Comparison of ENCODE assay signal across 10 cellular contexts in genomic region chr17:27878776-27879562, GRCh38. TPM values are rescaled to one million over a fixed set of nuclear protein-coding genes. Genes with fewer than 3 reads are reported as not detected.
DNase-seq lines count a peak whose midpoint lies in the region; ATAC-seq lines count a peak whose summit lies in the region.
"Had no signal": no experiment of that assay in that cellular context is flagged by ENCODE, and none has a peak within 500 bp of the region (broad histone marks: within the 10 kb centered on the region; RNA-seq: fewer than 3 reads in every experiment).

No MANE protein-coding gene starts in this region.

- no peaks in the 10 kb centered on the region for H3K36me3 Mint-ChIP-seq in activated CD8-positive, alpha-beta memory T cell treated with anti-CD3 and anti-CD28 coated beads, Interleukin-2, amount 10 ng/mL, durations not matched to agents 7 days and 5 days
- peaks cover 21% of the 10 kb centered on the region for H3K36me3 Mint-ChIP-seq in T-cell
- H3K36me3 Mint-ChIP-seq in activated naive CD4-positive, alpha-beta T cell treated with anti-CD3 and anti-CD28 coated beads, Interleukin-2, amount 50 U/mL, for 72 hours, result no peaks in the 10 kb centered on the region

- peaks cover 24% of the 10 kb centered on the region for H3K4me1 Mint-ChIP-seq in activated CD8-positive, alpha-beta memory T cell treated with anti-CD3 and anti-CD28 coated beads, Interleukin-2, amount 10 ng/mL, durations not matched to agents 7 days and 5 days
- peaks cover 18 to 22% (median 21%) of the 10 kb centered on the region in 3 donors for H3K4me1 Mint-ChIP-seq in T-cell

- no peak overlapping the region for H3K4me3 Mint-ChIP-seq in activated CD8-positive, alpha-beta memory T cell treated with anti-CD3 and anti-CD28 coated beads, Interleukin-2, amount 10 ng/mL, durations not matched to agents 7 days and 5 days
- peak overlapping the region in 1 of 3 donors; percentile 65 for H3K4me3 Mint-ChIP-seq in T-cell
- H3K4me3 Mint-ChIP-seq: activated naive CD4-positive, alpha-beta T cell treated with anti-CD3 and anti-CD28 coated beads, Interleukin-2, amount 50 U/mL, for 24 hours had no signal

- H3K27ac Mint-ChIP-seq in activated CD8-positive, alpha-beta memory T cell treated with anti-CD3 and anti-CD28 coated beads, Interleukin-2, amount 10 ng/mL, durations not matched to agents 7 days and 5 days, result peak overlapping the region; percentile 69
- peak overlapping the region in 1 of 2 donors; percentile 46 for H3K27ac Mint-ChIP-seq in T-cell
- H3K27ac Mint-ChIP-seq in activated naive CD4-positive, alpha-beta T cell treated with anti-CD3 and anti-CD28 coated beads, Interleukin-2, amount 50 U/mL, for 72 hours, result peak overlapping the region in 1 of 2 donors; percentile 69

- peaks cover 1% of the 10 kb centered on the region for H3K27me3 Mint-ChIP-seq in activated CD8-positive, alpha-beta memory T cell treated with anti-CD3 and anti-CD28 coated beads, Interleukin-2, amount 10 ng/mL, durations not matched to agents 7 days and 5 days
- H3K27me3 Mint-ChIP-seq in T-cell, result no peaks in the 10 kb centered on the region
- H3K27me3 Mint-ChIP-seq: activated naive CD4-positive, alpha-beta T cell treated with anti-CD3 and anti-CD28 coated beads, Interleukin-2, amount 50 U/mL, for 24 hours had no signal

- POLR2A ChIA-PET in T-cell (lab: Charles Lee), result interaction anchor here in 1 of 2 donors (0.6 kb wide), 1 partner anchor 13 kb away, joined by 3 read pairs; no protein-coding TSS in a partner anchor

- no peaks in the 10 kb centered on the region for H3K9me3 Mint-ChIP-seq in activated CD8-positive, alpha-beta memory T cell treated with anti-CD3 and anti-CD28 coated beads, Interleukin-2, amount 10 ng/mL, durations not matched to agents 7 days and 5 days (ENCODE audit: low read depth)
- no peaks in the 10 kb centered on the region for H3K9me3 Mint-ChIP-seq in T-cell
- H3K9me3 Mint-ChIP-seq in activated naive CD4-positive, alpha-beta T cell treated with anti-CD3 and anti-CD28 coated beads, Interleukin-2, amount 50 U/mL, for 72 hours, result no peaks in the 10 kb centered on the region
- H3K9me3 Mint-ChIP-seq: activated naive CD4-positive, alpha-beta T cell treated with anti-CD3 and anti-CD28 coated beads, Interleukin-2, amount 50 U/mL, for 24 hours had no signal

- peak; percentile 69 for ATAC-seq in activated CD8-positive, alpha-beta memory T cell treated with anti-CD3 and anti-CD28 coated beads, Interleukin-2, amount 10 ng/mL, durations not matched to agents 7 days and 5 days
- ATAC-seq in T-cell (replicated peaks in 1 of 4), result peak; percentile 63 to 92 (median 90)
- ATAC-seq in activated naive CD4-positive, alpha-beta T cell treated with anti-CD3 and anti-CD28 coated beads, Interleukin-2, amount 50 U/mL, for 72 hours, result peak; percentile 66 to 70
- no peak for ATAC-seq in GM18519 (IDR thresholded peaks at IDR 0.05; ENCODE audit: low FRiP score, unreplicated experiment)

- CTCF ChIA-PET in activated CD8-positive, alpha-beta memory T cell treated with anti-CD3 and anti-CD28 coated beads, Interleukin-2, amount 10 ng/mL, durations not matched to agents 7 days and 5 days (lab: Charles Lee), result interaction anchor here (0.9 to 13.4 kb wide), 19 partner anchors 8 to 228 kb away, joined by 3 to 571 read pairs (median 6); partner anchors contain the start of genes LYRM9 and NOS2
- CTCF ChIA-PET in T-cell (lab: Charles Lee), result interaction anchor here (0.7 to 3.9 kb wide), 9 partner anchors 14 to 123 kb away, joined by 3 to 47 read pairs (median 6); partner anchors contain the start of gene LYRM9 (in 1 of the 2)

- peak; percentile 82 for DNase-seq in activated CD8-positive, alpha-beta memory T cell treated with anti-CD3 and anti-CD28 coated beads, Interleukin-2, amount 10 ng/mL, durations not matched to agents 7 days and 5 days
- no peak for DNase-seq in activated CD8-positive, alpha-beta memory T cell treated with anti-CD3 and anti-CD28 coated beads for 24 hours
- peak in 33 of 34 experiments; percentile 4 to 62 (median 32) for DNase-seq in T-cell
- DNase-seq in activated naive CD4-positive, alpha-beta T cell treated with anti-CD3 and anti-CD28 coated beads, Interleukin-2, amount 50 U/mL, for 72 hours (ENCODE audit: low spot score in 2 of 2), result no peak
- DNase-seq in stimulated activated CD4-positive, alpha-beta T cell treated with anti-CD3 and anti-CD28 coated beads, TNF-alpha, amount 100 ng/mL, for 24 hours (ENCODE audit: low read depth in 3 of 3), result peak in 2 of 3 experiments; percentile 22 to 46
- no peak for DNase-seq in CD1c-positive myeloid dendritic cell (ENCODE audit: extremely low spot score)
- DNase-seq in HUDEP-2 (lab: John Stamatoyannopoulos, UW; ENCODE audit: unreplicated experiment in 76 of 76), result no peak
- DNase-seq: NCI-H2171 had no signal

RNA-seq across cellular contexts. Expression of gene LYRM9, which starts 14.2 kb away (rescaled TPM):
- 1 to 10 TPM; 1.7 to 5.1 TPM for total RNA-seq in activated CD8-positive, alpha-beta memory T cell treated with anti-CD3 and anti-CD28 coated beads, Interleukin-2, amount 10 ng/mL, durations not matched to agents 7 days and 5 days
- total RNA-seq in T-cell, result 10 to 100 TPM; 11.7 to 19.2 (median 14.2) TPM
- total RNA-seq in activated naive CD4-positive, alpha-beta T cell treated with anti-CD3 and anti-CD28 coated beads, Interleukin-2, amount 50 U/mL, for 72 hours, result 1 to 10 TPM; 1.3 to 4.4 TPM

Comparison
In these comparisons a context has a peak if more than half of its experiments do, and no peak if none do; other contexts are left out.
1. DNase-seq: peak in activated CD8-positive, alpha-beta memory T cell treated with anti-CD3 and anti-CD28 coated beads, Interleukin-2, amount 10 ng/mL, durations not matched to agents 7 days and 5 days (single experiment), T-cell (33 of 34) and stimulated activated CD4-positive, alpha-beta T cell treated with anti-CD3 and anti-CD28 coated beads, TNF-alpha, amount 100 ng/mL, for 24 hours (2 of 3); none in activated CD8-positive, alpha-beta memory T cell treated with anti-CD3 and anti-CD28 coated beads for 24 hours (single experiment), activated naive CD4-positive, alpha-beta T cell treated with anti-CD3 and anti-CD28 coated beads, Interleukin-2, amount 50 U/mL, for 72 hours (0 of 2), CD1c-positive myeloid dendritic cell (single experiment) and HUDEP-2 (0 of 76).